Comparison of ENCODE assay signal across 13 cellular contexts in genomic region chr12:50058743-50059312, GRCh38. TPM values are rescaled to one million over a fixed set of nuclear protein-coding genes. Genes with fewer than 3 reads are reported as not detected.
DNase-seq lines count a peak whose midpoint lies in the region; ATAC-seq, FAIRE-seq and TF ChIP-seq lines count a peak whose summit lies in the region.
"Had no signal": no experiment of that assay in that cellular context is flagged by ENCODE, and none has a peak within 500 bp of the region (broad histone marks: within the 10 kb centered on the region; RNA-seq: fewer than 3 reads in every experiment).

No MANE protein-coding gene starts in this region.

- FAIRE-seq in urothelium cell line (lab: Jason Lieb, UNC) = peak; percentile 95

- H3K4me1 Mint-ChIP-seq in MCF 10A (ENCODE audit: insufficient read depth, unreplicated experiment) (peaks cover 23% of the 10 kb centered on the region), glutamatergic neuron (ENCODE audit: low read depth, unreplicated experiment) (peaks cover 57% of the 10 kb centered on the region)

- DNase-seq in MCF 10A (ENCODE audit: unreplicated experiment) = no peak
- no peak for DNase-seq in breast epithelium (ENCODE audit: low spot score in 2 of 2)
- peak; percentile 47 for DNase-seq in RWPE2 (ENCODE audit: low spot score)
- no peak for DNase-seq in glutamatergic neuron
- DNase-seq in urothelium cell line (ENCODE audit: low spot score) = no peak
- DNase-seq: aorta, left ventricle myocardium inferior, NCI-H526 treated with DMSO at 0.1 percent for 48 hours had no signal

- H3K4me3 Mint-ChIP-seq in MCF 10A (ENCODE audit: unreplicated experiment) (peak overlapping the region; percentile 90), glutamatergic neuron (ENCODE audit: unreplicated experiment) (peak overlapping the region; percentile 82)

- H3K9me3 Mint-ChIP-seq in MCF 10A (ENCODE audit: unreplicated experiment) (no peaks in the 10 kb centered on the region), glutamatergic neuron (ENCODE audit: unreplicated experiment) (peaks cover 29% of the 10 kb centered on the region)

- H3K27me3 ChIP-seq in breast epithelium (peaks cover 0 to 4% of the 10 kb centered on the region in 2 donors), RWPE2 (ENCODE audit: insufficient read depth, poor library complexity, severe bottlenecking) (no peaks in the 10 kb centered on the region)

- no peak overlapping the region for H3K27ac Mint-ChIP-seq in MCF 10A (ENCODE audit: low read depth, unreplicated experiment)
- peak overlapping the region; percentile 48 for H3K27ac Mint-ChIP-seq in glutamatergic neuron (ENCODE audit: unreplicated experiment)

- POLR2A ChIA-PET in MCF 10A (lab: Yijun Ruan, JAX) = interaction anchor here (0.6 to 1.1 kb wide), 4 partner anchors 10 to 93 kb away, joined by 3 to 4 read pairs (median 3); no protein-coding TSS in a partner anchor

- ATAC-seq in RWPE2 (ENCODE audit: low read depth) = no peak
- ATAC-seq in GM18519 (IDR thresholded peaks at IDR 0.05; ENCODE audit: low FRiP score, unreplicated experiment) = no peak
- ATAC-seq in GM19455 (IDR thresholded peaks at IDR 0.05; ENCODE audit: unreplicated experiment) = no peak
- no peak for ATAC-seq in HG03571 (IDR thresholded peaks at IDR 0.05; ENCODE audit: unreplicated experiment)

- no TSS peak for BruUV-seq in MCF 10A (replicated peaks; lab: Mats Ljungman, UMichigan)

- TF ChIP-seq CTCF in MCF 10A (IDR thresholded peaks at IDR 0.05; ENCODE audit: unreplicated experiment) = no peak
- TF ChIP-seq CTCF in breast epithelium (IDR thresholded peaks at IDR 0.05) = no peak
- TF ChIP-seq CTCF in RWPE2 (IDR thresholded peaks at IDR 0.05; ENCODE audit: poor library complexity, severe bottlenecking) = no peak
- no peak for TF ChIP-seq CTCF in glutamatergic neuron (IDR thresholded peaks at IDR 0.05; ENCODE audit: partially characterized antibody, unreplicated experiment)

- intact Hi-C loops in MCF 10A (cut with micrococcal nuclease) (loop anchor here (5.0 kb wide), 1 partner anchor 282 kb away; no protein-coding TSS in a partner anchor), breast epithelium (cut with DNase I; ENCODE audit: low total_unique reads) (loop anchor here (10.0 kb wide), 1 partner anchor 284 kb away; no protein-coding TSS in a partner anchor)

- H3K27me3 Mint-ChIP-seq in MCF 10A (ENCODE audit: insufficient read depth, unreplicated experiment) = peaks cover 14% of the 10 kb centered on the region
- H3K27me3 Mint-ChIP-seq in glutamatergic neuron (ENCODE audit: unreplicated experiment) = peaks cover 22% of the 10 kb centered on the region

- H3K27ac ChIP-seq in breast epithelium = no peak overlapping the region
- no peak overlapping the region for H3K27ac ChIP-seq in RWPE2 (ENCODE audit: poor library complexity, severe bottlenecking)
- H3K27ac ChIP-seq: left ventricle myocardium inferior, parathyroid adenoma, SJSA1 had no signal

- H3K9me3 ChIP-seq in breast epithelium (no peaks in the 10 kb centered on the region), RWPE2 (ENCODE audit: severe bottlenecking) (no peaks in the 10 kb centered on the region)
- H3K9me3 ChIP-seq: left ventricle myocardium inferior, SJSA1 had no signal

- CTCF ChIA-PET in MCF 10A (lab: Yijun Ruan, JAX) = interaction anchor here (0.6 to 2.3 kb wide), 9 partner anchors 9 to 1974 kb away, joined by 3 to 14 read pairs (median 5); no protein-coding TSS in a partner anchor

- H3K4me3 ChIP-seq in breast epithelium = no peak overlapping the region
- H3K4me3 ChIP-seq in RWPE2 (ENCODE audit: severe bottlenecking) = no peak overlapping the region
- H3K4me3 ChIP-seq: SJSA1 had no signal

- no peak for TF ChIP-seq POLR2A in breast epithelium (IDR thresholded peaks at IDR 0.05)

- peaks cover 6 to 13% of the 10 kb centered on the region in 2 donors for H3K4me1 ChIP-seq in breast epithelium
- peaks cover 10% of the 10 kb centered on the region for H3K4me1 ChIP-seq in RWPE2 (ENCODE audit: insufficient read depth, poor library complexity, severe bottlenecking)

- H3K36me3 Mint-ChIP-seq in MCF 10A (ENCODE audit: insufficient read depth, unreplicated experiment) = no peaks in the 10 kb centered on the region
- H3K36me3 Mint-ChIP-seq in glutamatergic neuron (ENCODE audit: unreplicated experiment) = peaks cover 26% of the 10 kb centered on the region

- H3K36me3 ChIP-seq in breast epithelium (no peaks in the 10 kb centered on the region), RWPE2 (ENCODE audit: low read depth) (no peaks in the 10 kb centered on the region)
- H3K36me3 ChIP-seq: left ventricle myocardium inferior, SJSA1 had no signal

RNA-seq across cellular contexts. Expression of gene ASIC1, which starts 1.4 kb away (rescaled TPM):
- total RNA-seq in MCF 10A (2022) (1.3 and 1.7 TPM in 2 replicates), breast epithelium (under 1 TPM; 0.80 to 0.98 (median 0.88) TPM), glutamatergic neuron (ENCODE audit: unreplicated experiment) (451 TPM)

RNA-seq across cellular contexts. Expression of gene SMARCD1, which starts 26.3 kb away (rescaled TPM):
- total RNA-seq in MCF 10A (2022) (57.4 and 58.7 TPM in 2 replicates), breast epithelium (10 to 100 TPM; 50.6 to 56.7 (median 51.5) TPM), glutamatergic neuron (ENCODE audit: unreplicated experiment) (152 TPM)

RNA-seq across cellular contexts. Expression of gene RACGAP1, which starts 33.5 kb away (rescaled TPM):
- total RNA-seq in MCF 10A (2022) = 58.5 and 67.9 TPM in 2 replicates
- 10 to 100 TPM in 2 of 3 donors, 1 to 10 TPM in 1; 7.5 to 33.9 (median 11.1) TPM for total RNA-seq in breast epithelium
- 47.1 TPM for total RNA-seq in glutamatergic neuron (ENCODE audit: unreplicated experiment)

RNA-seq across cellular contexts. Expression of gene GPD1, which starts 45.0 kb away (rescaled TPM):
- total RNA-seq in MCF 10A (2022) (0.37 and 0.74 TPM in 2 replicates), breast epithelium (1,000 to 10,000 TPM in 1 of 3 donors, 100 to 1,000 TPM in 2; 235 to 4,731 (median 280) TPM), glutamatergic neuron (ENCODE audit: unreplicated experiment) (0.81 TPM)
- total RNA-seq: SJSA1 had no signal

RNA-seq across cellular contexts. Expression of gene COX14, which starts 53.2 kb away (rescaled TPM):
- 43.6 and 45.2 TPM in 2 replicates for total RNA-seq in MCF 10A (2022)
- 100 to 1,000 TPM in 1 of 3 donors, 10 to 100 TPM in 2; 66.7 to 139 (median 95.4) TPM for total RNA-seq in breast epithelium
- total RNA-seq in glutamatergic neuron (ENCODE audit: unreplicated experiment) = 23.3 TPM

Comparison
In these comparisons a context has a peak if more than half of its experiments do, and no peak if none do; other contexts are left out.
1. RNA of gene ASIC1, which starts 1.4 kb away (total RNA-seq): 451 TPM in glutamatergic neuron (single experiment); 1.3 to 1.7 TPM in MCF 10A and 0.80 to 0.98 TPM in breast epithelium; every median in the first group is over 100 times any median in the second.